12 cellular contexts compared by ENCODE assay signal in genomic region chr3:16253601-16254000, GRCh38. TPM values are rescaled to one million over a fixed set of nuclear protein-coding genes. Genes with fewer than 3 reads are reported as not detected.
DNase-seq lines count a peak whose midpoint lies in the region; ATAC-seq, FAIRE-seq and TF ChIP-seq lines count a peak whose summit lies in the region.
"Had no signal": no experiment of that assay in that cellular context is flagged by ENCODE, and none has a peak within 500 bp of the region (broad histone marks: within the 10 kb centered on the region; RNA-seq: fewer than 3 reads in every experiment).

No MANE protein-coding gene starts in this region.

- peaks cover 0 to 4% of the 10 kb centered on the region in 2 donors for H3K36me3 Mint-ChIP-seq in CD4-positive, alpha-beta memory T cell
- peaks cover 0 to 5% (median 0%) of the 10 kb centered on the region in 3 donors for H3K36me3 Mint-ChIP-seq in naive thymus-derived CD8-positive, alpha-beta T cell

- DNase-seq in HL-60 (ENCODE audit: low read depth in 1 of 2, low spot score in 1 of 2) (peak; percentile 96 to 99), right cardiac atrium (peak; percentile 62 to 76 (median 76)), sciatic nerve (ENCODE audit: low spot score) (no peak), HTR-8/SVneo (ENCODE audit: insufficient read length, low spot score) (no peak)
- no peak for DNase-seq in CD4-positive, alpha-beta memory T cell
- no peak for DNase-seq in naive thymus-derived CD8-positive, alpha-beta T cell
- DNase-seq: activated CD8-positive, alpha-beta memory T cell treated with anti-CD3 and anti-CD28 coated beads, Interleukin-2, amount 50 U/mL, for 48 hours; BE2C; effector memory CD4-positive, alpha-beta T cell had no signal

- H3K27ac ChIP-seq in HL-60 (replicated peaks) (peak overlapping the region; percentile 78), angular gyrus (ENCODE audit: low read depth, low read length) (peak overlapping the region; percentile 9), right cardiac atrium (ENCODE audit: low read length) (no peak overlapping the region)
- H3K27ac ChIP-seq in CD4-positive, alpha-beta memory T cell (ENCODE audit: low read depth, low read length): no peak overlapping the region

- CTCF ChIA-PET in CD4-positive, alpha-beta memory T cell (lab: Charles Lee; ENCODE audit: partially characterized antibody): interaction anchor here (1.6 to 3.0 kb wide), 2 partner anchors 10 to 23 kb away, joined by 4 to 15 read pairs; no protein-coding TSS in a partner anchor

- no peak for TF ChIP-seq CTCF in HL-60 (IDR thresholded peaks at IDR 0.05; ENCODE audit: insufficient read depth, low read length)

- no peak for FAIRE-seq in HTR-8/SVneo (lab: Jason Lieb, UNC)
- FAIRE-seq: TTC549 had no signal

- POLR2A ChIA-PET in CD4-positive, alpha-beta memory T cell (lab: Charles Lee; ENCODE audit: partially characterized antibody): interaction anchor here (1.2 kb wide), 1 partner anchor 11 kb away, joined by 3 read pairs; the partner anchor contains the start of gene OXNAD1
- POLR2A ChIA-PET in naive thymus-derived CD8-positive, alpha-beta T cell (lab: Charles Lee): no interaction called here

- H3K9me3 ChIP-seq in right cardiac atrium (ENCODE audit: control insufficient read depth, low read length): no peaks in the 10 kb centered on the region
- no peaks in the 10 kb centered on the region for H3K9me3 ChIP-seq in CD4-positive, alpha-beta memory T cell (ENCODE audit: control insufficient read depth in 1 of 2, low read length in 2 of 2)
- H3K9me3 ChIP-seq: BE2C had no signal

- H3K4me3 ChIP-seq in HL-60 (replicated peaks; ENCODE audit: insufficient read depth, low read length) (no peak overlapping the region), right cardiac atrium (ENCODE audit: low read length) (no peak overlapping the region)
- no peak overlapping the region for H3K4me3 ChIP-seq in CD4-positive, alpha-beta memory T cell (ENCODE audit: low read length in 2 of 2)

- 76% methylated on average over 7 of the region's 7 CpGs for WGBS in right cardiac atrium

- no peaks in the 10 kb centered on the region for H3K9me3 Mint-ChIP-seq in CD4-positive, alpha-beta memory T cell
- H3K9me3 Mint-ChIP-seq in naive thymus-derived CD8-positive, alpha-beta T cell: no peaks in the 10 kb centered on the region

- no peak overlapping the region for H3K4me3 Mint-ChIP-seq in CD4-positive, alpha-beta memory T cell
- no peak overlapping the region for H3K4me3 Mint-ChIP-seq in naive thymus-derived CD8-positive, alpha-beta T cell

- intact Hi-C loops in right cardiac atrium (cut with DNase I): no loop called here
- intact Hi-C loops in sciatic nerve (cut with DNase I): loop anchor here (5.0 kb wide), 1 partner anchor 211 kb away; no protein-coding TSS in a partner anchor
- intact Hi-C loops in CD4-positive, alpha-beta memory T cell (cut with micrococcal nuclease): no loop called here

- no peaks in the 10 kb centered on the region for H3K27me3 ChIP-seq in HL-60 (ENCODE audit: insufficient read depth, poor library complexity, severe bottlenecking)
- no peaks in the 10 kb centered on the region for H3K27me3 ChIP-seq in right cardiac atrium (ENCODE audit: control insufficient read depth, insufficient read depth)
- H3K27me3 ChIP-seq in CD4-positive, alpha-beta memory T cell (ENCODE audit: insufficient read depth, low read length): no peaks in the 10 kb centered on the region
- H3K27me3 ChIP-seq: BE2C had no signal

- H3K4me1 Mint-ChIP-seq in CD4-positive, alpha-beta memory T cell: peaks cover 0 to 4% (median 0%) of the 10 kb centered on the region in 4 donors
- H3K4me1 Mint-ChIP-seq in naive thymus-derived CD8-positive, alpha-beta T cell: peaks cover under 1 to 5% (median 3%) of the 10 kb centered on the region in 4 donors

- no peak overlapping the region for H3K27ac Mint-ChIP-seq in CD4-positive, alpha-beta memory T cell
- H3K27ac Mint-ChIP-seq in naive thymus-derived CD8-positive, alpha-beta T cell: no peak overlapping the region

- H3K27me3 Mint-ChIP-seq in CD4-positive, alpha-beta memory T cell: no peaks in the 10 kb centered on the region
- no peaks in the 10 kb centered on the region for H3K27me3 Mint-ChIP-seq in naive thymus-derived CD8-positive, alpha-beta T cell

- H3K36me3 ChIP-seq in CD4-positive, alpha-beta memory T cell (ENCODE audit: insufficient read depth, low read length): no peaks in the 10 kb centered on the region
- H3K36me3 ChIP-seq: BE2C had no signal

- H3K4me1 ChIP-seq in right cardiac atrium (ENCODE audit: control insufficient read depth, insufficient read depth, low read length): peaks cover 3% of the 10 kb centered on the region
- peaks cover 3% of the 10 kb centered on the region for H3K4me1 ChIP-seq in CD4-positive, alpha-beta memory T cell (ENCODE audit: insufficient read depth, low read length)
- H3K4me1 ChIP-seq: BE2C had no signal

- ATAC-seq in right cardiac atrium (peak; percentile 82 to 89), sciatic nerve (peak; percentile 94), HG03469 (IDR thresholded peaks at IDR 0.05; ENCODE audit: unreplicated experiment) (no peak)
- no peak for ATAC-seq in naive thymus-derived CD8-positive, alpha-beta T cell

RNA-seq across cellular contexts. Expression of gene DPH3, which starts 11.1 kb away (rescaled TPM):
- total RNA-seq in right cardiac atrium: 10 to 100 TPM; 19.0 to 24.2 (median 21.5) TPM
- polyA plus RNA-seq in right cardiac atrium: 14.7 TPM
- 19.4 TPM for total RNA-seq in sciatic nerve
- 10 to 100 TPM; 15.2 to 15.4 TPM for total RNA-seq in CD4-positive, alpha-beta memory T cell
- polyA plus RNA-seq in CD4-positive, alpha-beta memory T cell: 10 to 100 TPM; 19.6 to 39.7 TPM
- 10 to 100 TPM; 16.6 to 17.2 TPM for total RNA-seq in naive thymus-derived CD8-positive, alpha-beta T cell
- polyA plus RNA-seq in naive thymus-derived CD8-positive, alpha-beta T cell: 10 to 100 TPM; 16.7 to 20.9 (median 18.6) TPM

RNA-seq across cellular contexts. Expression of gene OXNAD1, which starts 11.4 kb away (rescaled TPM):
- 10 to 100 TPM; 13.9 to 14.7 (median 14.3) TPM for total RNA-seq in right cardiac atrium
- polyA plus RNA-seq in right cardiac atrium: 6.5 TPM
- 12.6 TPM for total RNA-seq in sciatic nerve
- total RNA-seq in CD4-positive, alpha-beta memory T cell: 10 to 100 TPM; 78.5 to 84.7 TPM
- polyA plus RNA-seq in CD4-positive, alpha-beta memory T cell: 10 to 100 TPM; 61.7 to 68.0 TPM
- 100 to 1,000 TPM; 128 to 132 TPM for total RNA-seq in naive thymus-derived CD8-positive, alpha-beta T cell
- 100 to 1,000 TPM; 106 to 190 (median 168) TPM for polyA plus RNA-seq in naive thymus-derived CD8-positive, alpha-beta T cell

Comparison
In these comparisons a context has a peak if more than half of its experiments do, and no peak if none do; other contexts are left out.
1. DNase-seq: peak in HL-60 (2 of 2) and right cardiac atrium (3 of 3); none in sciatic nerve (single experiment), CD4-positive, alpha-beta memory T cell (0 of 5), naive thymus-derived CD8-positive, alpha-beta T cell (0 of 10) and HTR-8/SVneo (single experiment).
2. H3K27ac ChIP-seq: peak in HL-60 (single experiment) and angular gyrus (single experiment); none in right cardiac atrium (single experiment) and CD4-positive, alpha-beta memory T cell (single experiment).
3. ATAC-seq: peak in right cardiac atrium (2 of 2) and sciatic nerve (single experiment); none in naive thymus-derived CD8-positive, alpha-beta T cell (0 of 2) and HG03469 (single experiment).